Comparison of ENCODE assay signal across 8 cellular contexts in the genomic region with DNA sequence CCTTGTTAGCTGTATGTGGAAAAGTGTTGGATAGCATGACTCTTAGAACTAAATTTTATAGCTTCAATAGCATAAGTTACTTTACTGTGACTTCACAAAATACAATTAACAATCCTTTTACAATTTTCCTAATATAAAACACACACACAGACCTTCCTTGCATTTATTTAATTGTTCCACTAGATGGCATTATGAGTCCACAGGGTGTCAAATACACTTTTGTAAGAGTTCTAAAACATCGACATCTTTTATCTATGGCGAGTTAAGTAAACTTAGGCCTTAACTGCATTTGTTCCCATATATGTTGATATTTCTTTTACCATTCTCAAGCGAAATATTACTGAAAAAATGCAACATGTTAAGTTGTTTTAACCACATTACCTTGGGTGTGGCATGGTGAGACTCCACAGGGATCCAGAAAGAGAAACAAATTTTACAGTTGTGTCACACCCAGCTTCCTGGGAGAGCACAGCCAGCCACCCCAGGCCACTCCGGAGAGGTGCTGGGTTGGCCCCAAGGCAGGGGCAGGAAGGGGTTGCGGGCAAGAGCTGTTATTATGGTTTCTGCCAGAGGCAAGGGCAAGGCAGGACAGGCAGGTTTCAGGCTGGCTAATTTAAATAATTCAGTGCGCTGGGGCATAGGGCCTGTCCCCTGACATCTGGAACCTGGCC.
DNase-seq lines count a peak whose midpoint lies in the region; ATAC-seq and TF ChIP-seq lines count a peak whose summit lies in the region.

No MANE protein-coding gene starts in this region.

- no peak overlapping the region for H3K4me3 ChIP-seq in epithelial cell of proximal tubule (ENCODE audit: low read depth, low read length)
- no peak overlapping the region for H3K4me3 ChIP-seq in retinal pigment epithelial cell (ENCODE audit: low read length)

- peak; percentile 46 for TF ChIP-seq CTCF in AG09319 (IDR thresholded peaks at IDR 0.05; ENCODE audit: low read depth, low read length)
- peak; percentile 54 for TF ChIP-seq CTCF in epithelial cell of proximal tubule (conservative IDR thresholded peaks at IDR 0.05; ENCODE audit: low read depth, low read length)
- peak; percentile 51 for TF ChIP-seq CTCF in retinal pigment epithelial cell (conservative IDR thresholded peaks at IDR 0.05; ENCODE audit: low read depth, low read length)

- intact Hi-C loops in sciatic nerve (cut with DNase I), result no loop called here

- DNase-seq in AG09319 (ENCODE audit: extremely low read depth, low read depth), result no peak
- DNase-seq in NCI-H774 (lab: John Stamatoyannopoulos, UW), result peak; percentile 11
- DNase-seq in epithelial cell of proximal tubule (ENCODE audit: low read depth), result no peak
- DNase-seq in retinal pigment epithelial cell (ENCODE audit: low read depth), result no peak
- DNase-seq in activated CD4-positive, alpha-beta T cell treated with anti-CD3 and anti-CD28 coated beads for 4 hours, result no peak
- no peak for DNase-seq in stimulated activated CD4-positive, alpha-beta T cell treated with anti-CD3 and anti-CD28 coated beads, Interleukin-4, amount 100 ng/mL, for 1 hour
- no peak for DNase-seq in sciatic nerve (ENCODE audit: low spot score)

- peak; percentile 48 for ATAC-seq in GM21390 (IDR thresholded peaks at IDR 0.05; ENCODE audit: unreplicated experiment)
- no peak for ATAC-seq in sciatic nerve
